26 cellular contexts compared by ENCODE assay signal in the genomic region with DNA sequence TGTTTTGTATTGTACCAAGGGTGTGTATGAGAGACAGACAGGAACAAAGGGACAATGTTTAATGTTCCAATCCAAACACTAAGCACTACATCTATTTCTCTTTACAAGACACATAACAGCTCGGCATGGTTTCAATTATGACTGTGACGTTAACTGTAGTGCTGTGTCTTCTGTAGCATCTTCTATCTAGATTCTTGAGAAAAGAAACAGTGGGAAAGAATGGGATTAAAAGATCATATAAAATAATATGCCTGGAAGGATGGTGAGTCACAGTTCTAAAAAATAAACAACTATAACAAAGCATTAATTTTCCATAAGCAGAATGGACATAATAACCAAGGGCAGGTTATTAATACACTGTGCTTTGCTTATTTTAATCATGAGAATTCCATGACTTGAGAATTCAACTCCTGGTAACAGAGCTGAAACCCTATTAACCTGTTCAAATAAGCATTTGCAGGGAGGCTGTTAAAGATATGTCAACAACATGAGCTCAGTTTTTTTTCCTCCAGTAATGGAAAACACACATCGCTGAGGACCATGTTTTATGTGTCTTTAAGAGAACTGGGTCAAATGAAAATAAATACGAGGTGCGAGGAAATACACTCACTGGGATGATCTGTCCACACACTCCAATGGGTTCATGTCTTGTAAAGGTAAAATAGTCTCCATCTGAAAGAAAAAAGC.
DNase-seq lines count a peak whose midpoint lies in the region; ATAC-seq, FAIRE-seq and TF ChIP-seq lines count a peak whose summit lies in the region.
"Had no signal": no experiment of that assay in that cellular context is flagged by ENCODE, and none has a peak within 500 bp of the region (broad histone marks: within the 10 kb centered on the region; RNA-seq: fewer than 3 reads in every experiment).

No MANE protein-coding gene starts in this region.

- WGBS in esophagus muscularis mucosa = 35% methylated on average over 5 of the region's 5 CpGs

- ATAC-seq in naive thymus-derived CD4-positive, alpha-beta T cell = no peak
- ATAC-seq: left cardiac atrium had no signal

- peak overlapping the region; percentile 6; the same call in 1 of the 2 replicates for H3K27ac ChIP-seq in 22Rv1
- H3K27ac ChIP-seq in HEK293 (ENCODE audit: extremely low read depth, low read depth, low read length) = no peak overlapping the region
- H3K27ac ChIP-seq in esophagus muscularis mucosa (replicated peaks in 1 of 4) = peak overlapping the region in 2 of 4 donors; percentile 4 to 44
- H3K27ac ChIP-seq in naive thymus-derived CD4-positive, alpha-beta T cell (ENCODE audit: low read depth, low read length) = no peak overlapping the region
- H3K27ac ChIP-seq: epithelial cell of prostate, KMS-11, PC-9, thoracic aorta, WERI-Rb-1 had no signal

- TF ChIP-seq POLR2A in esophagus muscularis mucosa (IDR thresholded peaks at IDR 0.05; ENCODE audit: low read depth) (no peak), H54 (IDR thresholded peaks at IDR 0.05; ENCODE audit: low read depth, low read length) (no peak)

- no peaks in the 10 kb centered on the region for H3K4me1 Mint-ChIP-seq in naive thymus-derived CD4-positive, alpha-beta T cell
- H3K4me1 Mint-ChIP-seq: CD14-positive monocyte had no signal

- intact Hi-C loops in cardiac septum (cut with DNase I) (no loop called here), esophagus muscularis mucosa (cut with DNase I) (no loop called here)
- intact Hi-C loops in naive thymus-derived CD4-positive, alpha-beta T cell (cut with micrococcal nuclease) = no loop called here

- TF ChIP-seq EP300 in esophagus muscularis mucosa (IDR thresholded peaks at IDR 0.05) = no peak

- peaks cover 31 to 61% (median 50%) of the 10 kb centered on the region in 5 donors for H3K27me3 Mint-ChIP-seq in naive thymus-derived CD4-positive, alpha-beta T cell

- POLR2A ChIA-PET in HEK293 (lab: Yijun Ruan, JAX) = no interaction called here
- POLR2A ChIA-PET in naive thymus-derived CD4-positive, alpha-beta T cell (lab: Charles Lee) = no interaction called here

- H3K36me3 ChIP-seq in HEK293 (ENCODE audit: control insufficient read depth in 2 of 2, insufficient read depth in 1 of 2, low read length in 2 of 2) (peaks cover 0 to 12% of the 10 kb centered on the region in 2 experiments; a peak in 2 of 3 replicates), esophagus muscularis mucosa (no peaks in the 10 kb centered on the region)
- no peaks in the 10 kb centered on the region for H3K36me3 ChIP-seq in naive thymus-derived CD4-positive, alpha-beta T cell (ENCODE audit: control insufficient read depth in 2 of 3, insufficient read depth in 3 of 3, low read length in 3 of 3)
- H3K36me3 ChIP-seq: thoracic aorta, WERI-Rb-1 had no signal

- H3K9me3 Mint-ChIP-seq in naive thymus-derived CD4-positive, alpha-beta T cell = peaks cover 0 to 8% (median 3%) of the 10 kb centered on the region in 11 donors

- H3K27me3 ChIP-seq in esophagus muscularis mucosa = no peaks in the 10 kb centered on the region
- H3K27me3 ChIP-seq in naive thymus-derived CD4-positive, alpha-beta T cell (ENCODE audit: control insufficient read depth in 2 of 2, insufficient read depth in 2 of 2, low read length in 2 of 2) = peaks cover 0 to 4% of the 10 kb centered on the region in 2 donors

- no peak overlapping the region for H3K27ac Mint-ChIP-seq in naive thymus-derived CD4-positive, alpha-beta T cell
- H3K27ac Mint-ChIP-seq: CD14-positive monocyte had no signal

- H3K4me1 ChIP-seq in HEK293 (ENCODE audit: control insufficient read depth, insufficient read depth, low read length) (no peaks in the 10 kb centered on the region), esophagus muscularis mucosa (peaks cover 0 to 35% (median 22%) of the 10 kb centered on the region in 4 donors)
- no peaks in the 10 kb centered on the region for H3K4me1 ChIP-seq in naive thymus-derived CD4-positive, alpha-beta T cell (ENCODE audit: control insufficient read depth in 2 of 2, insufficient read depth in 2 of 2, low read length in 2 of 2)

- no peak overlapping the region for H3K4me3 Mint-ChIP-seq in naive thymus-derived CD4-positive, alpha-beta T cell
- H3K4me3 Mint-ChIP-seq: nephron progenitor cell had no signal

- peak; percentile 14 to 26 for DNase-seq in SHP77 (lab: John Stamatoyannopoulos, UW)
- DNase-seq in foreskin melanocyte = peak; percentile 10
- no peak for DNase-seq in cardiac septum (ENCODE audit: low spot score)
- no peak for DNase-seq in esophagus muscularis mucosa (ENCODE audit: extremely low spot score)
- no peak for DNase-seq in H54 (ENCODE audit: insufficient read length, low spot score)
- DNase-seq in naive thymus-derived CD4-positive, alpha-beta T cell = no peak
- DNase-seq: activated CD4-positive, alpha-beta T cell treated with anti-CD3 and anti-CD28 coated beads, Interleukin-2, amount 50 U/mL, for 48 hours; activated gamma-delta T cell treated with Interleukin-2 at 50 U/mL for 16 hours; left cardiac atrium; NCI-H1048; NCI-H2107; NCI-H82; nephron progenitor cell; PC-9; stimulated activated CD4-positive, alpha-beta T cell treated with anti-CD3 and anti-CD28 coated beads, Interleukin-1b, Interleukin-23, amount 100 ng/mL, for 48 hours; stimulated activated naive CD4-positive, alpha-beta T cell; T-helper 2 cell; WERI-Rb-1 had no signal

- CTCF ChIA-PET in HEK293 (lab: Yijun Ruan, JAX) = interaction anchor here (0.7 kb wide), 1 partner anchor 797 kb away, joined by 3 read pairs; no protein-coding TSS in a partner anchor
- CTCF ChIA-PET in naive thymus-derived CD4-positive, alpha-beta T cell (lab: Charles Lee) = interaction anchor here (0.7 kb wide), 1 partner anchor 84 kb away, joined by 3 read pairs; no protein-coding TSS in a partner anchor

- TF ChIP-seq CTCF in 22Rv1 (IDR thresholded peaks at IDR 0.05) (no peak), HEK293 (tag by site-specific recombination; IDR thresholded peaks at IDR 0.05) (no peak), esophagus muscularis mucosa (IDR thresholded peaks at IDR 0.05) (no peak)

- H3K36me3 Mint-ChIP-seq in naive thymus-derived CD4-positive, alpha-beta T cell = peaks cover 0 to 3% (median 0%) of the 10 kb centered on the region in 5 donors
- H3K36me3 Mint-ChIP-seq: CD14-positive monocyte had no signal

- H3K9me3 ChIP-seq in HEK293 (ENCODE audit: control insufficient read depth, insufficient read depth, low read depth, low read length) (no peaks in the 10 kb centered on the region), esophagus muscularis mucosa (no peaks in the 10 kb centered on the region)
- H3K9me3 ChIP-seq in naive thymus-derived CD4-positive, alpha-beta T cell (ENCODE audit: control insufficient read depth in 2 of 3, low read length in 3 of 3) = no peaks in the 10 kb centered on the region
- H3K9me3 ChIP-seq: thoracic aorta had no signal

- H3K4me3 ChIP-seq in HEK293 (ENCODE audit: low read depth, low read length) (no peak overlapping the region), esophagus muscularis mucosa (no peak overlapping the region)
- H3K4me3 ChIP-seq in naive thymus-derived CD4-positive, alpha-beta T cell (ENCODE audit: low read length) = no peak overlapping the region
- H3K4me3 ChIP-seq: PC-9, thoracic aorta had no signal

- FAIRE-seq in H54 (lab: Jason Lieb, UNC) = no peak
- FAIRE-seq: GM12891, H1 had no signal

TF ChIP-seq in HEK293, 187 proteins besides CTCF, POLR2A, EP300 and RAD21:
- TF ChIP-seq PRDM6 (tag by site-specific recombination; IDR thresholded peaks at IDR 0.05) (peak; percentile 72), ZNF561 (tag by site-specific recombination; IDR thresholded peaks at IDR 0.05; ENCODE audit: borderline replicate concordance) (no peak)
TF ChIP-seq in HEK293: peak in this region for 1.

Comparison
In these comparisons a context has a peak if more than half of its experiments do, and no peak if none do; other contexts are left out.
1. DNase-seq: peak in SHP77 (2 of 2) and foreskin melanocyte (single experiment); none in cardiac septum (single experiment), esophagus muscularis mucosa (single experiment), H54 (single experiment) and naive thymus-derived CD4-positive, alpha-beta T cell (0 of 9).